ENCODE assay signal across 15 cellular contexts in the genomic region with DNA sequence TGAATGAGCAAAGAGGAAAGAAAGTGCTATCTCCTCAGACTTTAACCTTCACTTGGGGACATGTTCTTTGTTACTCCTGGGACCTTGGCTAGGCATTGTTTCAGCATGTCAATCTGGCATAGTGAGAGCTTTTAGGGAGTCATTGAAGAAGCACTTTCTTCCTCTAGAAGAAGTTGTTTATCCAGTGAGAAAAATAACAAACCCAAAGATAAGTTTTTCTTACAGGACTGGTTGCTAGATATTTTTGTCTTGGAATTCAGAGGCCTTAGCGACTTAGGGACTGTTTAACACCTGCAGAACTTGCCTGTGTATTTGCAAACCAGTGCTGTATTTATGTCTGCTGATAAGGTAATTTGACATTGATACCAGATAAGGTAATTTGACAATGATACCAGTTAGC.
"Had no signal": no experiment of that assay in that cellular context is flagged by ENCODE, and none has a peak within 500 bp of the region (broad histone marks: within the 10 kb centered on the region; RNA-seq: fewer than 3 reads in every experiment).

No MANE protein-coding gene starts in this region.

- ATAC-seq: activated CD4-positive, alpha-beta T cell treated with anti-CD3 and anti-CD28 coated beads for 36 hours; activated naive CD4-positive, alpha-beta T cell treated with anti-CD3 and anti-CD28 coated beads, Interleukin-2, amount 50 U/mL, for 72 hours; naive thymus-derived CD4-positive, alpha-beta T cell had no signal

- H3K27me3 Mint-ChIP-seq: activated CD4-positive, alpha-beta T cell treated with anti-CD3 and anti-CD28 coated beads for 36 hours; naive thymus-derived CD4-positive, alpha-beta T cell had no signal

- H3K27me3 ChIP-seq: breast epithelium, neutrophil, SJSA1, transverse colon had no signal

- H3K9me3 ChIP-seq: breast epithelium, neutrophil, SJSA1, transverse colon had no signal

- FAIRE-seq: endothelial cell of umbilical vein, frontal cortex, keratinocyte had no signal

- H3K27ac ChIP-seq: breast epithelium, neutrophil, SJSA1, transverse colon, VCaP had no signal

- H3K4me3 Mint-ChIP-seq: activated CD4-positive, alpha-beta T cell treated with anti-CD3 and anti-CD28 coated beads for 36 hours; naive thymus-derived CD4-positive, alpha-beta T cell had no signal

- H3K9me3 Mint-ChIP-seq: activated naive CD4-positive, alpha-beta T cell treated with anti-CD3 and anti-CD28 coated beads, Interleukin-2, amount 50 U/mL, for 72 hours; naive thymus-derived CD4-positive, alpha-beta T cell had no signal

- DNase-seq: activated CD4-positive, alpha-beta T cell treated with anti-CD3 and anti-CD28 coated beads for 36 hours; activated effector memory CD4-positive, alpha-beta T cell treated with anti-CD3 and anti-CD28 coated beads, Interleukin-2, amount 50 U/mL, for 16 hours; left ventricle myocardium superior; midbrain; naive thymus-derived CD4-positive, alpha-beta T cell; T-helper 9 cell; transverse colon had no signal

- H3K4me3 ChIP-seq: breast epithelium, SJSA1, transverse colon had no signal

- H3K27ac Mint-ChIP-seq: activated CD4-positive, alpha-beta T cell treated with anti-CD3 and anti-CD28 coated beads for 36 hours had no signal

- H3K4me1 ChIP-seq: breast epithelium, SJSA1 had no signal
